ENCODE assay signal across 1 cellular context in the genomic region with DNA sequence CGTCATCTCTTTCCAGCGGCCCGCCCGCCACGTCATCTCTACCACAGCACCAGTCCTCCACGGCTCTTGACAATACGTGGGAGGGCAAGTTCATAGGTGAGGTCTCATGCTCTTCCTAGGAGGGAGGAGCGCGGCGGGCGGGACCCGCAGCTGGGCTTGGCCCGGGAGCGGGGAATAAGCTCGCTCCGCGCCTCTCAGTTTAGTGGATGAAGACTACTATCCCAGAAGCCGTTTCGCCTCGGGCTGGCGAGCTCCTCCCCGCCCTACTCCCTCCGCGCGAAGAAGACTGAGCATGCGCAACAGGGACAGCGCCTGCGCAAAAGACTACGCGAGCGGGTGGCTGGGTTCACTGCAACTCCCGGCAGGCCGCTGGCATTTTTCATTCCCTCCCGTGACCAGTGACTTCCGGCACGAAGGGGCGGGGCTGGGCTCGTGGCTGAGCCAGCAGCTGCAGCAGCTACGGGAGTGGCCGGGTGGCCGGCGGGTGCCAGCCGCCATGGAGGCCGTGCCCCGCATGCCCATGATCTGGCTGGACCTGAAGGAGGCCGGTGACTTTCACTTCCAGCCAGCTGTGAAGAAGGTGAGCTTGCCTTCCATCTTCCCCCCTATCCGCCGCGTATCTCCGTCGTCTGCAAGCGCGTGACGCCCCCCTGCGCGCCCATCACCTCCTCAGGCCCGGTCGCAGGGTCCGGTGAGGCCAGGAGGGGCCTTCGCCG.
TF ChIP-seq lines count a peak whose summit lies in the region.

A gene with protein sequence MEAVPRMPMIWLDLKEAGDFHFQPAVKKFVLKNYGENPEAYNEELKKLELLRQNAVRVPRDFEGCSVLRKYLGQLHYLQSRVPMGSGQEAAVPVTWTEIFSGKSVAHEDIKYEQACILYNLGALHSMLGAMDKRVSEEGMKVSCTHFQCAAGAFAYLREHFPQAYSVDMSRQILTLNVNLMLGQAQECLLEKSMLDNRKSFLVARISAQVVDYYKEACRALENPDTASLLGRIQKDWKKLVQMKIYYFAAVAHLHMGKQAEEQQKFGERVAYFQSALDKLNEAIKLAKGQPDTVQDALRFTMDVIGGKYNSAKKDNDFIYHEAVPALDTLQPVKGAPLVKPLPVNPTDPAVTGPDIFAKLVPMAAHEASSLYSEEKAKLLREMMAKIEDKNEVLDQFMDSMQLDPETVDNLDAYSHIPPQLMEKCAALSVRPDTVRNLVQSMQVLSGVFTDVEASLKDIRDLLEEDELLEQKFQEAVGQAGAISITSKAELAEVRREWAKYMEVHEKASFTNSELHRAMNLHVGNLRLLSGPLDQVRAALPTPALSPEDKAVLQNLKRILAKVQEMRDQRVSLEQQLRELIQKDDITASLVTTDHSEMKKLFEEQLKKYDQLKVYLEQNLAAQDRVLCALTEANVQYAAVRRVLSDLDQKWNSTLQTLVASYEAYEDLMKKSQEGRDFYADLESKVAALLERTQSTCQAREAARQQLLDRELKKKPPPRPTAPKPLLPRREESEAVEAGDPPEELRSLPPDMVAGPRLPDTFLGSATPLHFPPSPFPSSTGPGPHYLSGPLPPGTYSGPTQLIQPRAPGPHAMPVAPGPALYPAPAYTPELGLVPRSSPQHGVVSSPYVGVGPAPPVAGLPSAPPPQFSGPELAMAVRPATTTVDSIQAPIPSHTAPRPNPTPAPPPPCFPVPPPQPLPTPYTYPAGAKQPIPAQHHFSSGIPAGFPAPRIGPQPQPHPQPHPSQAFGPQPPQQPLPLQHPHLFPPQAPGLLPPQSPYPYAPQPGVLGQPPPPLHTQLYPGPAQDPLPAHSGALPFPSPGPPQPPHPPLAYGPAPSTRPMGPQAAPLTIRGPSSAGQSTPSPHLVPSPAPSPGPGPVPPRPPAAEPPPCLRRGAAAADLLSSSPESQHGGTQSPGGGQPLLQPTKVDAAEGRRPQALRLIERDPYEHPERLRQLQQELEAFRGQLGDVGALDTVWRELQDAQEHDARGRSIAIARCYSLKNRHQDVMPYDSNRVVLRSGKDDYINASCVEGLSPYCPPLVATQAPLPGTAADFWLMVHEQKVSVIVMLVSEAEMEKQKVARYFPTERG (N-terminal part only) (plus strand): TSS at position 421 of the 716 bp plus-strand sequence. CDS start 76 bp downstream, at position 497.

TF ChIP-seq in K562, 482 proteins besides CTCF, POLR2A, EP300 and RAD21 (continued from another document and continues in another):
- TF ChIP-seq ZBTB2 (IDR thresholded peaks at IDR 0.05): peak; percentile 96
- no peak for TF ChIP-seq CSDE1 (IDR thresholded peaks at IDR 0.05)
- 0 out of 2 replicates have a peak, but pooled peaks have one; percentile 31 for TF ChIP-seq TRIM25 (IDR thresholded peaks at IDR 0.05; ENCODE audit: borderline replicate concordance)
- TF ChIP-seq, protein P1, sequence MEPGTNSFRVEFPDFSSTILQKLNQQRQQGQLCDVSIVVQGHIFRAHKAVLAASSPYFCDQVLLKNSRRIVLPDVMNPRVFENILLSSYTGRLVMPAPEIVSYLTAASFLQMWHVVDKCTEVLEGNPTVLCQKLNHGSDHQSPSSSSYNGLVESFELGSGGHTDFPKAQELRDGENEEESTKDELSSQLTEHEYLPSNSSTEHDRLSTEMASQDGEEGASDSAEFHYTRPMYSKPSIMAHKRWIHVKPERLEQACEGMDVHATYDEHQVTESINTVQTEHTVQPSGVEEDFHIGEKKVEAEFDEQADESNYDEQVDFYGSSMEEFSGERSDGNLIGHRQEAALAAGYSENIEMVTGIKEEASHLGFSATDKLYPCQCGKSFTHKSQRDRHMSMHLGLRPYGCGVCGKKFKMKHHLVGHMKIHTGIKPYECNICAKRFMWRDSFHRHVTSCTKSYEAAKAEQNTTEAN (CRISPR knock-in tag; IDR thresholded peaks at IDR 0.05): peak; percentile 89; the same call in 1 of the 2 replicates
- TF ChIP-seq PHB (CRISPR knock-in tag; IDR thresholded peaks at IDR 0.05): no peak
- TF ChIP-seq BHLHE40 (IDR thresholded peaks at IDR 0.05; ENCODE audit: low read length): peak; percentile 98
- TF ChIP-seq TSHZ1 (CRISPR knock-in tag; IDR thresholded peaks at IDR 0.05): 0 out of 2 replicates have a peak, but pooled peaks have one; percentile 41
- TF ChIP-seq TSC22D4 (tag; IDR thresholded peaks at IDR 0.05): no peak
- TF ChIP-seq MAX (CRISPR knock-in tag; IDR thresholded peaks at IDR 0.05): peak; percentile 87
- peak; percentile 14 for TF ChIP-seq TARDBP (IDR thresholded peaks at IDR 0.05)
- no peak for TF ChIP-seq ZNF239 (CRISPR knock-in tag; IDR thresholded peaks at IDR 0.05)
- TF ChIP-seq MCM2 (IDR thresholded peaks at IDR 0.05; ENCODE audit: low read depth): no peak
- 0 out of 4 replicates have a peak, but pooled peaks of 1 of the 2 experiments have one; percentile 12 for TF ChIP-seq TBL1XR1 (IDR thresholded peaks at IDR 0.05; ENCODE audit: low read length in 2 of 2)
- TF ChIP-seq MED1 (CRISPR knock-in tag; IDR thresholded peaks at IDR 0.05; ENCODE audit: borderline replicate concordance): no peak
- TF ChIP-seq, protein P2, sequence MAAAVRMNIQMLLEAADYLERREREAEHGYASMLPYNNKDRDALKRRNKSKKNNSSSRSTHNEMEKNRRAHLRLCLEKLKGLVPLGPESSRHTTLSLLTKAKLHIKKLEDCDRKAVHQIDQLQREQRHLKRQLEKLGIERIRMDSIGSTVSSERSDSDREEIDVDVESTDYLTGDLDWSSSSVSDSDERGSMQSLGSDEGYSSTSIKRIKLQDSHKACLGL (CRISPR knock-in tag; IDR thresholded peaks at IDR 0.05; ENCODE audit: borderline replicate concordance, poor library complexity, severe bottlenecking): peak; percentile 82
- no peak for TF ChIP-seq HDAC3 (IDR thresholded peaks at IDR 0.05; ENCODE audit: borderline replicate concordance, partially characterized antibody)
- peak; percentile 38; the same call in 1 of the 2 replicates for TF ChIP-seq ZNF41 (CRISPR knock-in tag; conservative IDR thresholded peaks at IDR 0.05)
- TF ChIP-seq ZNF140 (CRISPR knock-in tag; IDR thresholded peaks at IDR 0.05): no peak
- TF ChIP-seq PHF21A (IDR thresholded peaks at IDR 0.05; ENCODE audit: borderline replicate concordance, low read depth): peak; percentile 30; the same call in 1 of the 2 replicates
- TF ChIP-seq, protein P3, sequence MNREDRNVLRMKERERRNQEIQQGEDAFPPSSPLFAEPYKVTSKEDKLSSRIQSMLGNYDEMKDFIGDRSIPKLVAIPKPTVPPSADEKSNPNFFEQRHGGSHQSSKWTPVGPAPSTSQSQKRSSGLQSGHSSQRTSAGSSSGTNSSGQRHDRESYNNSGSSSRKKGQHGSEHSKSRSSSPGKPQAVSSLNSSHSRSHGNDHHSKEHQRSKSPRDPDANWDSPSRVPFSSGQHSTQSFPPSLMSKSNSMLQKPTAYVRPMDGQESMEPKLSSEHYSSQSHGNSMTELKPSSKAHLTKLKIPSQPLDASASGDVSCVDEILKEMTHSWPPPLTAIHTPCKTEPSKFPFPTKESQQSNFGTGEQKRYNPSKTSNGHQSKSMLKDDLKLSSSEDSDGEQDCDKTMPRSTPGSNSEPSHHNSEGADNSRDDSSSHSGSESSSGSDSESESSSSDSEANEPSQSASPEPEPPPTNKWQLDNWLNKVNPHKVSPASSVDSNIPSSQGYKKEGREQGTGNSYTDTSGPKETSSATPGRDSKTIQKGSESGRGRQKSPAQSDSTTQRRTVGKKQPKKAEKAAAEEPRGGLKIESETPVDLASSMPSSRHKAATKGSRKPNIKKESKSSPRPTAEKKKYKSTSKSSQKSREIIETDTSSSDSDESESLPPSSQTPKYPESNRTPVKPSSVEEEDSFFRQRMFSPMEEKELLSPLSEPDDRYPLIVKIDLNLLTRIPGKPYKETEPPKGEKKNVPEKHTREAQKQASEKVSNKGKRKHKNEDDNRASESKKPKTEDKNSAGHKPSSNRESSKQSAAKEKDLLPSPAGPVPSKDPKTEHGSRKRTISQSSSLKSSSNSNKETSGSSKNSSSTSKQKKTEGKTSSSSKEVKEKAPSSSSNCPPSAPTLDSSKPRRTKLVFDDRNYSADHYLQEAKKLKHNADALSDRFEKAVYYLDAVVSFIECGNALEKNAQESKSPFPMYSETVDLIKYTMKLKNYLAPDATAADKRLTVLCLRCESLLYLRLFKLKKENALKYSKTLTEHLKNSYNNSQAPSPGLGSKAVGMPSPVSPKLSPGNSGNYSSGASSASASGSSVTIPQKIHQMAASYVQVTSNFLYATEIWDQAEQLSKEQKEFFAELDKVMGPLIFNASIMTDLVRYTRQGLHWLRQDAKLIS (CRISPR knock-in tag; IDR thresholded peaks at IDR 0.05): peak; percentile 83
- no peak for TF ChIP-seq RBM34 (IDR thresholded peaks at IDR 0.05; ENCODE audit: borderline replicate concordance, insufficient read depth, low read length)
- TF ChIP-seq CREB1 (IDR thresholded peaks at IDR 0.05): peak; percentile 93
- TF ChIP-seq CREB1 (CRISPR knock-in tag; IDR thresholded peaks at IDR 0.05): peak; percentile 87
- no peak for TF ChIP-seq CUX1 (CRISPR knock-in tag; IDR thresholded peaks at IDR 0.05)
